ENCODE assay signal across 17 cellular contexts in the genomic region with DNA sequence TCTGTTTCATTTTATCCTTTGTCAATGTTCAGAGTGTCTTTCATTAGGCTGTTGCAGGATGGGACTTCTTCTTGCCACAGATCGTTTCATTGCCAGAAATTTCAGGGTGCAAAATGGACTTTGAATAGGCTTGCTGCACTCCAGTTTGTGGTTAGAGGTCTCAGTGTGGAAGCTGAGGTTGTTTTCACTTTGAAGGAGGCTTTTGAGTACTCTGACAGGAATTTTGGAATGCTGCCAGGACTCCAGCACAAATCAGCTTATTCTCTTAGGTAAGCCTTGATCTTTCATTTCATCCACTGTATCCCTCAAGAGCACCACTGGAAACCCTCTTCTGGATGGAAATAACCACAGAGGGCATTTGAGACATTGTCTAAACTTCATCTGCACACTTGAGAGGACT.
DNase-seq lines count a peak whose midpoint lies in the region; ATAC-seq, FAIRE-seq and TF ChIP-seq lines count a peak whose summit lies in the region.
"Had no signal": no experiment of that assay in that cellular context is flagged by ENCODE, and none has a peak within 500 bp of the region (broad histone marks: within the 10 kb centered on the region; RNA-seq: fewer than 3 reads in every experiment).

No MANE protein-coding gene starts in this region.

- DNase-seq in AG10803 (ENCODE audit: low read depth) (peak; percentile 0), GM23248 (peak; percentile 4), bronchial epithelial cell (ENCODE audit: low read depth) (peak; percentile 12), renal cortical epithelial cell (ENCODE audit: low read depth) (peak; percentile 40), gastrocnemius medialis (no peak)
- no peak for DNase-seq in effector CD8-positive, alpha-beta T cell (lab: John Stamatoyannopoulos, UW)
- DNase-seq: EL; MV-4-11; NCI-H1417 treated with DMSO at 0.1 percent for 48 hours; NCI-H1930; NCI-H446 treated with DMSO at 0.1 percent for 48 hours; NK-92 treated with Interleukin-12 subunit alpha and Interleukin-12 subunit beta, amount 100 ng/mL, for 24 hours; SIG-M5 had no signal

- H3K27me3 ChIP-seq in GM23248 (replicated peaks; ENCODE audit: insufficient read depth) (no peaks in the 10 kb centered on the region), bronchial epithelial cell (ENCODE audit: control insufficient read depth, insufficient read depth, low read length) (no peaks in the 10 kb centered on the region), gastrocnemius medialis (no peaks in the 10 kb centered on the region)

- H3K79me2 ChIP-seq in GM23248 (ENCODE audit: insufficient read depth) = no peaks in the 10 kb centered on the region

- H3K9me2 ChIP-seq in GM23248 (ENCODE audit: insufficient read depth) = no peaks in the 10 kb centered on the region

- no peaks in the 10 kb centered on the region for H3F3A ChIP-seq in GM23248 (ENCODE audit: insufficient read depth)

- H3K9me3 ChIP-seq in GM23248 (ENCODE audit: low read depth) (no peaks in the 10 kb centered on the region), gastrocnemius medialis (no peaks in the 10 kb centered on the region)

- H3K27ac ChIP-seq in GM23248 = no peak overlapping the region
- H3K27ac ChIP-seq in gastrocnemius medialis = no peak overlapping the region

- no peaks in the 10 kb centered on the region for H4K20me1 ChIP-seq in GM23248 (ENCODE audit: insufficient read depth)

- TF ChIP-seq POLR2A in gastrocnemius medialis (IDR thresholded peaks at IDR 0.05) = no peak

- H2AFZ ChIP-seq in GM23248 = no peak overlapping the region
- H2AFZ ChIP-seq: GM23338 had no signal

- H3K9ac ChIP-seq in GM23248 = no peak overlapping the region

- TF ChIP-seq CTCF in AG10803 (conservative IDR thresholded peaks at IDR 0.05; ENCODE audit: low read length) = no peak
- no peak for TF ChIP-seq CTCF in bronchial epithelial cell (IDR thresholded peaks at IDR 0.05; ENCODE audit: insufficient read depth, low read length, severe bottlenecking)
- TF ChIP-seq CTCF in gastrocnemius medialis (IDR thresholded peaks at IDR 0.05 in 4 of 5, conservative IDR thresholded peaks at IDR 0.05 in 1 of 5) = no peak

- no peak for FAIRE-seq in bronchial epithelial cell (lab: Jason Lieb, UNC)
- FAIRE-seq: A204.1 had no signal

- H3K4me2 ChIP-seq in GM23248 (ENCODE audit: unreplicated experiment) = no peak overlapping the region
- H3K4me2 ChIP-seq: GM23338 had no signal

- WGBS in GM23248 (ENCODE audit: low coverage in 1 of 2, low lambda C conversion rate in 2 of 2, missing lambda C conversion rate in 2 of 2), 2 experiments = 43 to 70% methylated on average over 1 of the region's 1 CpG

- in situ Hi-C loops in GM23248 (cut with MboI) = no loop called here
- in situ Hi-C loops in gastrocnemius medialis (cut with MboI; ENCODE audit: low sequenced_read_pairs in 4 of 4) = loop anchor here in 1 of 4 donors (10.0 kb wide), 1 partner anchor 53 kb away; no protein-coding TSS in a partner anchor

- H3K4me3 ChIP-seq in AG10803 (ENCODE audit: low read length) = no peak overlapping the region
- H3K4me3 ChIP-seq in GM23248 = no peak overlapping the region
- no peak overlapping the region for H3K4me3 ChIP-seq in bronchial epithelial cell (ENCODE audit: low read depth, low read length)
- no peak overlapping the region for H3K4me3 ChIP-seq in gastrocnemius medialis
- H3K4me3 ChIP-seq: GM23338 had no signal

- intact Hi-C loops in gastrocnemius medialis (cut with DNase I; ENCODE audit: low total_unique reads) = no loop called here

- H3K36me3 ChIP-seq in GM23248 (ENCODE audit: low read depth) (no peaks in the 10 kb centered on the region), bronchial epithelial cell (ENCODE audit: control insufficient read depth, insufficient read depth, low read length) (no peaks in the 10 kb centered on the region), gastrocnemius medialis (no peaks in the 10 kb centered on the region)

- ATAC-seq in GM18861 (IDR thresholded peaks at IDR 0.05; ENCODE audit: unreplicated experiment) (no peak), gastrocnemius medialis (no peak)
- ATAC-seq: GM23338, HCT116 had no signal

- H3K4me1 ChIP-seq in GM23248 (ENCODE audit: insufficient read depth) = no peaks in the 10 kb centered on the region
- no peaks in the 10 kb centered on the region for H3K4me1 ChIP-seq in gastrocnemius medialis

Comparison
In these comparisons a context has a peak if more than half of its experiments do, and no peak if none do; other contexts are left out.
1. DNase-seq: peak in AG10803 (single experiment), GM23248 (single experiment), bronchial epithelial cell (single experiment) and renal cortical epithelial cell (single experiment); none in effector CD8-positive, alpha-beta T cell (single experiment) and gastrocnemius medialis (0 of 2).